ENCODE assay signal across 8 cellular contexts in the genomic region with DNA sequence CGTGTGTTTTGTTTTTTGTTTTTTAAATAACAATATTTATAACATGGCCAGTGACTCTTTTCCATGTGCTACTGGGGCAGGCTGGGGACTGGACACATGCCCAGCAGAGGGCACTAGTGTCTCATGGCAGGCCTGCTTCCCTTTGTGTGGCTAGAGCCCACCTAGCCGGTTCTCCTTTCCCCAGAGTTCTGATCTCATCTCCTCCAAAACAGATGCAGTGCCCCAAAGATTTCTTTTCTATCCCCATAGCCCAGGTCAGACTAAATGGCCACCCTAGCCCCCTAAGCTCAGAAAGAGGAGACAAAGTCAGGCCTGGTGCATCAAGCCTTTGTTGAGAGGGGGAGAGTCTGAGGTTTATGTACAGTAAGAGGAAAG. TPM values are rescaled to one million over a fixed set of nuclear protein-coding genes. Genes with fewer than 3 reads are reported as not detected.
DNase-seq lines count a peak whose midpoint lies in the region; ATAC-seq and TF ChIP-seq lines count a peak whose summit lies in the region.

No MANE protein-coding gene starts in this region.

- H3K4me1 ChIP-seq in mucosa of descending colon (ENCODE audit: low read depth), result no peaks in the 10 kb centered on the region

- H3K9me3 ChIP-seq in mucosa of descending colon, result no peaks in the 10 kb centered on the region

- intact Hi-C loops in mucosa of descending colon (cut with DNase I, micrococcal nuclease), result loop anchor here (2.0 to 5.0 kb wide), 2 partner anchors 62 to 63 kb away; a partner anchor contains a TSS

- H3K36me3 ChIP-seq in mucosa of descending colon (ENCODE audit: low read depth), result no peaks in the 10 kb centered on the region

- no peak overlapping the region for H3K4me3 ChIP-seq in mucosa of descending colon

- ATAC-seq in HG03135 (IDR thresholded peaks at IDR 0.05; ENCODE audit: unreplicated experiment), result peak; percentile 56
- peak; percentile 83 for ATAC-seq in mucosa of descending colon
- no peak for ATAC-seq in GM18520 (IDR thresholded peaks at IDR 0.05; ENCODE audit: unreplicated experiment)

- peak; percentile 73 for DNase-seq in CMK (ENCODE audit: low read depth)
- DNase-seq in NOMO-1 treated with dmso at 0.1 percent for 144 hours (lab: John Stamatoyannopoulos, UW; ENCODE audit: unreplicated experiment), result peak; percentile 77
- DNase-seq in activated CD8-positive, alpha-beta memory T cell treated with anti-CD3 and anti-CD28 coated beads, Interleukin-2, amount 50 U/mL, for 4 hours, result peak; percentile 87
- DNase-seq in epidermal melanocyte (ENCODE audit: insufficient read length, low spot score), result peak; percentile 95
- peak; percentile 76 to 88 (median 78) for DNase-seq in mucosa of descending colon
- peak; percentile 68 to 72 for DNase-seq in stimulated activated CD8-positive, alpha-beta memory T cell treated with anti-CD3 and anti-CD28 coated beads, Interleukin-7, amount 100 ng/mL, for 1 hour (ENCODE audit: low read depth in 2 of 2)

- TF ChIP-seq CTCF in mucosa of descending colon (IDR thresholded peaks at IDR 0.05), result peak; percentile 80

RNA-seq across cellular contexts. Expression of a gene that starts 21.2 kb away (rescaled TPM):
- total RNA-seq in mucosa of descending colon, result 10 to 100 TPM; 11.5 to 27.2 (median 12.7) TPM

RNA-seq across cellular contexts. Expression of a gene that starts 39.2 kb away (rescaled TPM):
- under 1 TPM; 0.35 to 0.63 (median 0.39) TPM for total RNA-seq in mucosa of descending colon
